Comparison of ENCODE assay signal across 8 cellular contexts in the genomic region with DNA sequence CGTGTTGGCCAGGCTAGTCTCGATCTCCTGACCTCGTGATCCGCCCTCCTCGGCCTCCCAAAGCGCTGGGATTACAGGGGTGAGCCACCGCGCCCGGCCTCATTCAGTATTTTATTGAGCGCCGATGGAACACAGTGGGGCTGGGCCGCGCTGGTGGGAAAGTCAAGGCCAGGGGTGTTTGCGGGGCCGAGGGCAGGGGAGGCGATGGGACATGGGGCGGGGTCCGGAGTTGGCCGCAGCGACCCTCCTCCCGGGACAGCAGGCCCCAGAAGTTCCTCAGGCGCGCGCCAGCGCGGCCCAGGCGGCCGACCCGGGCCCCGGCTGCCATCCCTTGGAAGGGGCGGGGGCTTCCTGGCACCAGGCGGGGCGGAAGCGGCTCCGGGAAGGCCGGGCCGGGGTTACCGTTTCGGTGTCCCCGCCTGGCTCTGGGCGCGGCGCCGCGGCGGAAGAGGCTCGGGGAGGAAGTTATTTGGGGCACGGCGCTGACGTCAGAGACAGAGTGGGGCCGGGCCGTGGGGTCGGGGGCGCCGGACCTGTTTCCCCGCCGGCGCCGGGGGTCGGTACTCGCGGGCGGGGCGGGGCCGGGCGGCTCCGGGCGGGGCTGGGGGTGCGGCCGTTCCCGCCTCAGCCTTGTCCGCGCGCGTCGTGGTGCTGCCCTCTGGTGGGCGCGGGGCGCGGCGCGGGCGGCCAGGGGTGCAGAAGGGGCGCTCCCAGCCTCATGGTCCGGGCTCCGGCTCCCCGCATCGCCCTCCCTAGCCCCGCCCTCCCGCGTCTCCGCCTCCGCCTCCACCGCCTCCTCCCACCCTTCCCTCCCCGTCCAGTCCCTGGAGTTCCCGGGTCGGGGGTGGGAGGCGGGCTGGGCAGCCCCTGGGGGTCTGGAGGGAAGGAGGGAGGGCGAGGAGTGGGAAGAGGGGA. TPM values are rescaled to one million over a fixed set of nuclear protein-coding genes. Genes with fewer than 3 reads are reported as not detected.
DNase-seq lines count a peak whose midpoint lies in the region; ATAC-seq and TF ChIP-seq lines count a peak whose summit lies in the region.

No MANE protein-coding gene starts in this region.

- ATAC-seq in HG02610 (IDR thresholded peaks at IDR 0.05; ENCODE audit: unreplicated experiment) (peak; percentile 74), aorta (ENCODE audit: low FRiP score) (peak; percentile 91)

- H3K4me1 ChIP-seq in adrenal gland (replicated peaks in 1 of 2) (peaks cover 4 to 18% of the 10 kb centered on the region in 2 donors), right atrium auricular region (peaks cover 0 to 25% of the 10 kb centered on the region in 2 donors), rectal smooth muscle tissue (ENCODE audit: control insufficient read depth, insufficient read depth, low read length) (no peaks in the 10 kb centered on the region), aorta (ENCODE audit: control insufficient read depth in 1 of 2, insufficient read depth in 2 of 2, low read length in 2 of 2) (no peaks in the 10 kb centered on the region)

- WGBS in adrenal gland, 4 donors, result 2 to 48% (median 4%) methylated on average over 6 to 93 of the region's 99 CpGs
- WGBS in aorta, 2 donors, result 2 to 3% methylated on average over 55 to 99 of the region's 99 CpGs

- H3K36me3 ChIP-seq in adrenal gland (replicated peaks in 1 of 2) (no peaks in the 10 kb centered on the region), right atrium auricular region (no peaks in the 10 kb centered on the region), rectal smooth muscle tissue (ENCODE audit: control insufficient read depth, insufficient read depth, low read length) (no peaks in the 10 kb centered on the region), aorta (ENCODE audit: control insufficient read depth in 1 of 2, insufficient read depth in 2 of 2, low read length in 1 of 2) (no peaks in the 10 kb centered on the region)

- no peak overlapping the region for H3K9ac ChIP-seq in rectal smooth muscle tissue (ENCODE audit: low read length)

- H3K27me3 ChIP-seq in adrenal gland (no peaks in the 10 kb centered on the region), right atrium auricular region (no peaks in the 10 kb centered on the region), rectal smooth muscle tissue (ENCODE audit: control insufficient read depth, insufficient read depth, low read length) (no peaks in the 10 kb centered on the region), aorta (ENCODE audit: control insufficient read depth in 1 of 2, insufficient read depth in 2 of 2, low read length in 1 of 2) (no peaks in the 10 kb centered on the region)

- peak overlapping the region in 3 of 5 donors; percentile 61 to 79 (median 65) for H3K27ac ChIP-seq in adrenal gland
- peak overlapping the region; percentile 77 to 78 for H3K27ac ChIP-seq in right atrium auricular region
- peak overlapping the region; percentile 55 for H3K27ac ChIP-seq in rectal smooth muscle tissue (ENCODE audit: low read depth, low read length)
- H3K27ac ChIP-seq in aorta (ENCODE audit: low read depth in 1 of 2, low read length in 2 of 2), result no peak overlapping the region

- H3K4me3 ChIP-seq in adrenal gland (peak overlapping the region in 3 of 4 donors; percentile 28 to 62 (median 61)), right atrium auricular region (peak overlapping the region; percentile 66 to 67), rectal smooth muscle tissue (ENCODE audit: low read length) (peak overlapping the region; percentile 61), aorta (ENCODE audit: low read length in 2 of 2) (peak overlapping the region; percentile 53 to 71)

- no peaks in the 10 kb centered on the region for H3K9me3 ChIP-seq in adrenal gland (replicated peaks in 1 of 3)
- no peaks in the 10 kb centered on the region for H3K9me3 ChIP-seq in right atrium auricular region
- no peaks in the 10 kb centered on the region for H3K9me3 ChIP-seq in aorta (ENCODE audit: control insufficient read depth, low read length)

- intact Hi-C loops in adrenal gland (cut with DNase I) (no loop called here), aorta (cut with DNase I) (loop anchor here in 1 of 2 donors (1.0 kb wide), 1 partner anchor 31 kb away; the partner anchor contains the start of gene SRRM2)

- no peak for TF ChIP-seq POLR2A in adrenal gland (IDR thresholded peaks at IDR 0.05)

- DNase-seq in NCI-H1092 treated with DMSO at 0.1 percent for 48 hours (lab: John Stamatoyannopoulos, UW) (peak; percentile 89), SW480 (ENCODE audit: low spot score) (peak; percentile 89), adrenal gland (peak; percentile 70 to 89 (median 82)), right atrium auricular region (ENCODE audit: low spot score) (peak; percentile 81), aorta (peak; percentile 89 to 95)

- TF ChIP-seq CTCF in GM12872 (IDR thresholded peaks at IDR 0.05; ENCODE audit: insufficient read depth, low read depth, low read length), result peak; percentile 58; the same call in 2 of the 3 replicates
- TF ChIP-seq CTCF in adrenal gland (IDR thresholded peaks at IDR 0.05), result peak in 4 of 6 experiments; percentile 19 to 82 (median 60)
- peak; percentile 79 to 88 for TF ChIP-seq CTCF in right atrium auricular region (IDR thresholded peaks at IDR 0.05)

RNA-seq across cellular contexts. Expression of gene PRSS27, which starts 1.0 kb away (rescaled TPM):
- total RNA-seq in adrenal gland, result 1 to 10 TPM in 5 of 8 donors, under 1 TPM in 2, not detected in 1; 0.35 to 2.1 (median 1.4) TPM
- polyA plus RNA-seq in adrenal gland, result 1 to 10 TPM in 2 of 3 donors, not detected in 1; 2.6 to 2.7 TPM
- under 1 TPM in 1 of 2 donors, not detected in 1; 0.51 TPM for total RNA-seq in right atrium auricular region
- 1 to 10 TPM; 1.3 to 2.2 TPM for total RNA-seq in aorta
- 1 to 10 TPM; 1.4 to 1.6 TPM for polyA plus RNA-seq in aorta

RNA-seq across cellular contexts. Expression of gene SRRM2, which starts 31.5 kb away (rescaled TPM):
- total RNA-seq in adrenal gland (100 to 1,000 TPM; 164 to 848 (median 328) TPM), right atrium auricular region (100 to 1,000 TPM; 118 to 174 TPM), aorta (100 to 1,000 TPM; 552 to 716 TPM)
- polyA plus RNA-seq in adrenal gland (1,000 to 10,000 TPM in 1 of 3 donors, 100 to 1,000 TPM in 2; 289 to 3,120 (median 744) TPM), aorta (100 to 1,000 TPM; 194 to 946 TPM)

RNA-seq across cellular contexts. Expression of gene KCTD5, which starts 38.7 kb away (rescaled TPM):
- 10 to 100 TPM; 14.0 to 81.5 (median 18.9) TPM for total RNA-seq in adrenal gland
- 10 to 100 TPM; 11.0 to 21.8 (median 13.4) TPM for polyA plus RNA-seq in adrenal gland
- 10 to 100 TPM; 12.5 to 15.6 TPM for total RNA-seq in right atrium auricular region
- total RNA-seq in aorta, result 10 to 100 TPM; 14.3 to 15.5 TPM
- polyA plus RNA-seq in aorta, result 10 to 100 TPM in 1 of 2 donors, 1 to 10 TPM in 1; 9.7 to 13.0 TPM

RNA-seq across cellular contexts. Expression of gene ELOB, which starts 56.1 kb away (rescaled TPM):
- total RNA-seq in adrenal gland (100 to 1,000 TPM in 7 of 8 donors, 10 to 100 TPM in 1; 98.2 to 730 (median 295) TPM), right atrium auricular region (100 to 1,000 TPM; 408 to 856 TPM), aorta (100 to 1,000 TPM; 146 to 174 TPM)
- polyA plus RNA-seq in adrenal gland (1,000 to 10,000 TPM in 1 of 3 donors, 100 to 1,000 TPM in 1, 10 to 100 TPM in 1; 72.7 to 1,030 (median 891) TPM), aorta (100 to 1,000 TPM; 368 to 843 TPM)

Comparison
In these comparisons a context has a peak if more than half of its experiments do, and no peak if none do; other contexts are left out.
1. H3K27ac ChIP-seq: peak in adrenal gland (3 of 5), right atrium auricular region (2 of 2) and rectal smooth muscle tissue (single experiment); none in aorta (0 of 2).
2. Peak in every context shown above with its lines, with median percentiles within 50 percentile points of each other: CTCF ChIP-seq, DNase-seq and H3K4me3 ChIP-seq.